In genomic region chr11:81707881-81708280, GRCh38 we compare ENCODE assay signal across 23 cellular contexts.
DNase-seq lines count a peak whose midpoint lies in the region; ATAC-seq, FAIRE-seq and TF ChIP-seq lines count a peak whose summit lies in the region.
"Had no signal": no experiment of that assay in that cellular context is flagged by ENCODE, and none has a peak within 500 bp of the region (broad histone marks: within the 10 kb centered on the region; RNA-seq: fewer than 3 reads in every experiment).

No MANE protein-coding gene starts in this region.

- peak; percentile 78 to 79 for TF ChIP-seq RAD21 in H1 (IDR thresholded peaks at IDR 0.05 in 1 of 2, conservative IDR thresholded peaks at IDR 0.05 in 1 of 2; ENCODE audit: low read depth in 2 of 2, low read length in 2 of 2)

- TF ChIP-seq POLR2A in NB4 (IDR thresholded peaks at IDR 0.05; ENCODE audit: extremely low read depth, insufficient read length) (no peak), H1 (IDR thresholded peaks at IDR 0.05; ENCODE audit: control extremely low read depth in 1 of 2, low read depth in 2 of 2, low read length in 2 of 2) (no peak)

- H3K18ac ChIP-seq in H1 (ENCODE audit: extremely low read depth, low read length): no peak overlapping the region

- no peaks in the 10 kb centered on the region for H3K27me3 ChIP-seq in H1 (replicated peaks in 1 of 4; ENCODE audit: control insufficient read depth in 3 of 4, extremely low read depth in 1 of 4, insufficient read depth in 3 of 4, low read length in 3 of 4)
- H3K27me3 ChIP-seq: adrenal gland had no signal

- POLR2A ChIA-PET in H1 (lab: Charles Lee; ENCODE audit: partially characterized antibody) (no interaction called here), RWPE1 (lab: Yijun Ruan, JAX; ENCODE audit: low non-redundant PET) (no interaction called here)

- H3K9ac ChIP-seq in H1 (replicated peaks in 1 of 4; ENCODE audit: extremely low read depth in 1 of 4, low read depth in 3 of 4, low read length in 3 of 4): no peak overlapping the region

- H3K4me2 ChIP-seq in H1 (ENCODE audit: insufficient read depth in 1 of 2, low read depth in 2 of 2, low read length in 2 of 2): no peak overlapping the region

- FAIRE-seq in H1 (lab: Jason Lieb, UNC): no peak
- FAIRE-seq: endothelial cell of umbilical vein, GM18507, kidney had no signal

- no peaks in the 10 kb centered on the region for H3K4me1 ChIP-seq in H1 (replicated peaks in 1 of 4; ENCODE audit: control insufficient read depth in 3 of 4, insufficient read depth in 4 of 4, low read length in 3 of 4)
- H3K4me1 ChIP-seq: adrenal gland had no signal

- no peak overlapping the region for H2AK5ac ChIP-seq in H1 (ENCODE audit: low read depth, low read length)

- H4K20me1 ChIP-seq in H1 (replicated peaks in 1 of 2; ENCODE audit: control insufficient read depth in 1 of 2, insufficient read depth in 2 of 2, low read length in 2 of 2): peaks cover 0 to 1% of the 10 kb centered on the region in 2 experiments

- no peaks in the 10 kb centered on the region for H3K79me2 ChIP-seq in H1 (ENCODE audit: control insufficient read depth in 1 of 2, insufficient read depth in 2 of 2, low read length in 2 of 2)

- H2BK12ac ChIP-seq in H1 (ENCODE audit: low read depth, low read length): no peak overlapping the region

- CTCF ChIA-PET in H1 (lab: Charles Lee; ENCODE audit: partially characterized antibody) (interaction anchor here (0.6 to 3.9 kb wide), 36 partner anchors 9 to 968 kb away, joined by 3 to 25 read pairs (median 3); no protein-coding TSS in a partner anchor), RWPE1 (lab: Yijun Ruan, JAX) (no interaction called here)

- ATAC-seq in left cardiac atrium (no peak), esophagus mucosa (no peak)
- ATAC-seq: activated T-helper 17 cell treated with anti-CD3 and anti-CD28 coated beads, Interleukin-2, amount 50 U/mL, for 72 hours; sciatic nerve had no signal

- H2BK15ac ChIP-seq in H1 (ENCODE audit: low read length): no peak overlapping the region

- H3K56ac ChIP-seq in H1 (replicated peaks; ENCODE audit: insufficient read length, low read depth, low read length): no peak overlapping the region

- no peak overlapping the region for H4K5ac ChIP-seq in H1 (ENCODE audit: insufficient read length, low read depth, low read length)

- no peak overlapping the region for H3K27ac ChIP-seq in H1 (ENCODE audit: low read depth, low read length)
- H3K27ac ChIP-seq in RWPE1: no peak overlapping the region
- H3K27ac ChIP-seq: adrenal gland, thoracic aorta had no signal

- H3K4ac ChIP-seq in H1 (replicated peaks; ENCODE audit: insufficient read length, low read depth, low read length): no peak overlapping the region

- H3K79me1 ChIP-seq in H1 (ENCODE audit: low read depth, low read length): no peaks in the 10 kb centered on the region

- 77% methylated on average over 1 of the region's 1 CpG; no CpG with 5 or more reads in 1 of the 2 experiments for WGBS in H1 (ENCODE audit: extremely low coverage in 1 of 2, insufficient coverage in 1 of 2, insufficient read length in 1 of 2, insufficient replicate concordance in 2 of 2, low coverage in 1 of 2, low lambda C conversion rate in 2 of 2, missing lambda C conversion rate in 1 of 2), 2 experiments

- TF ChIP-seq CTCF in NB4 (IDR thresholded peaks at IDR 0.05; ENCODE audit: low read depth, low read length) (peak; percentile 57), H1 (IDR thresholded peaks at IDR 0.05; ENCODE audit: control extremely low read depth in 1 of 3, insufficient read depth in 1 of 3, low read depth in 1 of 3, low read length in 3 of 3) (peak; percentile 46 to 76 (median 69)), retinal pigment epithelial cell (conservative IDR thresholded peaks at IDR 0.05; ENCODE audit: low read depth, low read length) (peak; percentile 14), RWPE1 (conservative IDR thresholded peaks at IDR 0.05; ENCODE audit: low read depth) (no peak)

- no peaks in the 10 kb centered on the region for H3K9me3 ChIP-seq in H1 (ENCODE audit: insufficient read depth in 2 of 2, low read depth in 1 of 2, low read length in 1 of 2)
- H3K9me3 ChIP-seq: adrenal gland, thoracic aorta had no signal

- H3K14ac ChIP-seq in H1 (ENCODE audit: insufficient read length): no peak overlapping the region

- H2AFZ ChIP-seq in H1 (ENCODE audit: low read length): no peak overlapping the region

- H3K23ac ChIP-seq in H1 (ENCODE audit: insufficient read length): no peak overlapping the region

- intact Hi-C loops in left cardiac atrium (cut with DNase I): no loop called here

- peak; percentile 13 for DNase-seq in NCI-H82 (lab: John Stamatoyannopoulos, UW)
- DNase-seq in NCI-H82 treated with DMSO at 0.1 percent for 48 hours (lab: John Stamatoyannopoulos, UW; ENCODE audit: unreplicated experiment): no peak
- peak; percentile 11 for DNase-seq in NB4 (ENCODE audit: low read depth)
- DNase-seq in H1 (ENCODE audit: low read depth in 1 of 2, low spot score in 2 of 2): no peak
- no peak for DNase-seq in retinal pigment epithelial cell (ENCODE audit: low read depth)
- no peak for DNase-seq in left cardiac atrium
- no peak for DNase-seq in RWPE1 (ENCODE audit: low spot score)
- DNase-seq: activated CD8-positive, alpha-beta memory T cell treated with anti-CD3 and anti-CD28 coated beads for 24 hours; adrenal gland; CD4-positive, CD25-positive, alpha-beta regulatory T cell; IMR-90; kidney; midbrain; NCI-H1417 treated with DMSO at 0.1 percent for 48 hours; NCI-H345; occipital lobe; stimulated activated CD4-positive, alpha-beta T cell treated with anti-CD3 and anti-CD28 coated beads, Interleukin-2, amount 100 ng/mL, for 24 hours had no signal

- H2BK5ac ChIP-seq in H1 (ENCODE audit: low read depth, low read length): no peak overlapping the region

- no peak overlapping the region for H2BK20ac ChIP-seq in H1 (ENCODE audit: low read length)

- H3K23me2 ChIP-seq in H1 (ENCODE audit: low read depth, low read length): no peaks in the 10 kb centered on the region

- no peak overlapping the region for H4K8ac ChIP-seq in H1 (ENCODE audit: extremely low read depth, insufficient read depth, low read length)

- H2BK120ac ChIP-seq in H1 (replicated peaks; ENCODE audit: low read depth, low read length): no peak overlapping the region

- TF ChIP-seq EP300 in H1 (IDR thresholded peaks at IDR 0.05; ENCODE audit: borderline replicate concordance in 1 of 2, low read depth in 2 of 2, low read length in 2 of 2): no peak

- no peaks in the 10 kb centered on the region for H3K36me3 ChIP-seq in H1 (ENCODE audit: control insufficient read depth in 2 of 4, insufficient read depth in 4 of 4, low read length in 3 of 4)
- H3K36me3 ChIP-seq: adrenal gland, thoracic aorta had no signal

- no peak overlapping the region for H4K91ac ChIP-seq in H1 (replicated peaks; ENCODE audit: insufficient read length, low read length)

- no peak overlapping the region for H3K4me3 ChIP-seq in NB4 (ENCODE audit: low read depth, low read length)
- H3K4me3 ChIP-seq in H1 (ENCODE audit: extremely low read depth in 1 of 4, insufficient read depth in 2 of 4, low read depth in 3 of 4, low read length in 4 of 4): no peak overlapping the region
- H3K4me3 ChIP-seq in retinal pigment epithelial cell (ENCODE audit: low read length): no peak overlapping the region
- H3K4me3 ChIP-seq: adrenal gland, thoracic aorta had no signal

TF ChIP-seq in H1, 55 proteins besides CTCF, POLR2A, EP300 and RAD21 (continues in another document):
- no peak for TF ChIP-seq CREB1 (IDR thresholded peaks at IDR 0.05)

Comparison
In these comparisons a context has a peak if more than half of its experiments do, and no peak if none do; other contexts are left out.
1. DNase-seq: peak in NCI-H82 (single experiment) and NB4 (single experiment); none in NCI-H82 treated with DMSO at 0.1 percent for 48 hours (single experiment), H1 (0 of 2), retinal pigment epithelial cell (single experiment), left cardiac atrium (single experiment) and RWPE1 (single experiment).